ENCODE assay signal across 1 cellular context in genomic region chr2:214706986-214707385, GRCh38.
TF ChIP-seq lines count a peak whose summit lies in the region.

No MANE protein-coding gene starts in this region.

TF ChIP-seq in K562, 482 proteins besides CTCF, POLR2A, EP300 and RAD21 (continued from another document):
- TF ChIP-seq CEBPG (CRISPR knock-in tag; IDR thresholded peaks at IDR 0.05) = peak; percentile 45; the same call in 1 of the 2 replicates
- peak; percentile 74 to 85 for TF ChIP-seq CEBPG (tag; conservative IDR thresholded peaks at IDR 0.05 in 1 of 2, IDR thresholded peaks at IDR 0.05 in 1 of 2)
- peak; percentile 79 for TF ChIP-seq ATF3 (IDR thresholded peaks at IDR 0.05)
- TF ChIP-seq ATF3 (CRISPR knock-in tag; conservative IDR thresholded peaks at IDR 0.05) = no peak
- TF ChIP-seq STAG1 (CRISPR knock-in tag; IDR thresholded peaks at IDR 0.05; ENCODE audit: borderline replicate concordance) = no peak
- no peak for TF ChIP-seq ZNF146 (CRISPR knock-in tag; IDR thresholded peaks at IDR 0.05; ENCODE audit: unreplicated experiment)
- no peak for TF ChIP-seq ZKSCAN8 (CRISPR knock-in tag; IDR thresholded peaks at IDR 0.05)
- TF ChIP-seq HNRNPL (IDR thresholded peaks at IDR 0.05; ENCODE audit: low read depth, low read length) = no peak
- no peak for TF ChIP-seq ZNF324 (CRISPR knock-in tag; IDR thresholded peaks at IDR 0.05)
- TF ChIP-seq RREB1 (CRISPR knock-in tag; IDR thresholded peaks at IDR 0.05) = no peak
- TF ChIP-seq ZNF436 (CRISPR knock-in tag; IDR thresholded peaks at IDR 0.05) = no peak
- no peak for TF ChIP-seq PATZ1 (CRISPR knock-in tag; IDR thresholded peaks at IDR 0.05; ENCODE audit: borderline replicate concordance)
- peak in 1 of 2 experiments; percentile 55; a peak in 1 of 4 replicates for TF ChIP-seq RCOR1 (IDR thresholded peaks at IDR 0.05; ENCODE audit: borderline replicate concordance in 1 of 2, low read depth in 2 of 2, low read length in 2 of 2)
- peak; percentile 82 for TF ChIP-seq ATF4 (CRISPR knock-in tag; IDR thresholded peaks at IDR 0.05)
- TF ChIP-seq SMAD3 (CRISPR knock-in tag; conservative IDR thresholded peaks at IDR 0.05) = no peak
- no peak for TF ChIP-seq L3MBTL2 (IDR thresholded peaks at IDR 0.05)
- TF ChIP-seq THRB (CRISPR knock-in tag; conservative IDR thresholded peaks at IDR 0.05) = no peak
- TF ChIP-seq RAD51 (IDR thresholded peaks at IDR 0.05; ENCODE audit: borderline replicate concordance, low read depth) = no peak
- no peak for TF ChIP-seq HBP1 (CRISPR knock-in tag; IDR thresholded peaks at IDR 0.05)
- TF ChIP-seq MAFK (IDR thresholded peaks at IDR 0.05; ENCODE audit: low read length) = no peak
- TF ChIP-seq ATF1 (CRISPR knock-in tag; IDR thresholded peaks at IDR 0.05) = no peak
- 0 out of 2 replicates have a peak, but pooled peaks have one; percentile 18 for TF ChIP-seq ATF1 (tag; IDR thresholded peaks at IDR 0.05)
- TF ChIP-seq SMAD4 (CRISPR knock-in tag; conservative IDR thresholded peaks at IDR 0.05) = no peak
- TF ChIP-seq TAL1 (IDR thresholded peaks at IDR 0.05) = no peak
- TF ChIP-seq JUND (IDR thresholded peaks at IDR 0.05; ENCODE audit: borderline replicate concordance, low read depth, low read length) = peak; percentile 38; the same call in 1 of the 2 replicates
- no peak; the same call in 2 of the 3 replicates for TF ChIP-seq JUND (tag; IDR thresholded peaks at IDR 0.05; ENCODE audit: borderline replicate concordance, low read depth, low read length)
